8 cellular contexts compared by ENCODE assay signal in the genomic region with DNA sequence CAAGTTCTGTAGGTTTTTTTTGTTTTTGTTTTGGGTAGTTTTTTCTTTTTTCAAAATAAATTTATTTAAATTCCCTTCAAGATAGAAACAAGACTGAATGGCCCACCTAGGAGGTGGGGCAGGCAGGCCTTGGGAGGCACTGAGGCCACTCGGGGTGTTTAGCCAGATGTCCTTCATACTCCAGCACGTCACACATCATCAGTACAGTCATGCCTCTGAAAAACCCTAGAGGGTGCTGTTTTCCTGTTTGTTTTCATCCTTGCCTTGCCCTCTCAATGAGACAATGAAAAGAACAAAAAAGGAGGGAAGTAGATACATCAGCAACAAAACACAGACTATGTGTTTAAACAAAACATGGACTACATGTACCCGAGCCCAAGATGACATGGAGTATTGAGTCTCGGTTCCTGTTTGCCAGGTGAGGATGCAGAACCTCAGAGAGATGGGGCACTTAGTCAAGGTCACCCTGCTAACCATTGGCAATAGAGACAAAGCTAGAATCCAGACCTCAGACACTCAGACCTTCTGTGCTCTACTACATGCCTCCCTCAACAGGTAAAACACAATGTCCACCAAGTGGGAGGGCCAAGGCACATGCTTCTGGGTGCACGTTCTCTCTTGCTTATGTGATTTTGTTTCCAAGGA. TPM values are rescaled to one million over a fixed set of nuclear protein-coding genes. Genes with fewer than 3 reads are reported as not detected.
A peak's percentile ranks its signal among the peaks of the same experiment; 100 is the strongest.
DNase-seq lines count a peak whose midpoint lies in the region; ATAC-seq, FAIRE-seq and TF ChIP-seq lines count a peak whose summit lies in the region.

No MANE protein-coding gene starts in this region.

- peak; percentile 80 for FAIRE-seq in HTR-8/SVneo (lab: Jason Lieb, UNC)
- FAIRE-seq in RCC 7860 (lab: Jason Lieb, UNC), result no peak

- peaks cover 0 to 2% of the 10 kb centered on the region in 2 donors for H3K27me3 Mint-ChIP-seq in natural killer cell (ENCODE audit: low read depth in 2 of 2)

- DNase-seq in NCI-H146 (lab: John Stamatoyannopoulos, UW), result peak; percentile 6
- no peak for DNase-seq in NCI-H146 treated with DMSO at 0.1 percent for 48 hours (lab: John Stamatoyannopoulos, UW; ENCODE audit: unreplicated experiment)
- peak; percentile 41 for DNase-seq in HTR-8/SVneo (ENCODE audit: insufficient read length, low spot score)
- DNase-seq in RCC 7860 (ENCODE audit: low spot score), result peak; percentile 8
- DNase-seq in erythroblast (lab: John Stamatoyannopoulos, UW), result peak; percentile 32 to 35
- DNase-seq in natural killer cell, result no peak

- peak; percentile 55 for TF ChIP-seq CTCF in natural killer cell (IDR thresholded peaks at IDR 0.05)

- no peak overlapping the region for H3K27ac Mint-ChIP-seq in natural killer cell

- H3K4me3 Mint-ChIP-seq in natural killer cell, result no peak overlapping the region

- peak; percentile 82 for ATAC-seq in GM19455 (IDR thresholded peaks at IDR 0.05; ENCODE audit: unreplicated experiment)
- ATAC-seq in natural killer cell, result peak in 2 of 3 donors; percentile 57 to 80
- no peak for ATAC-seq in HG03457 (IDR thresholded peaks at IDR 0.05; ENCODE audit: unreplicated experiment)

- no peak for TF ChIP-seq POLR2A in erythroblast (IDR thresholded peaks at IDR 0.05; ENCODE audit: low read length)

- intact Hi-C loops in natural killer cell (cut with micrococcal nuclease), result no loop called here

- no peaks in the 10 kb centered on the region for H3K4me1 Mint-ChIP-seq in natural killer cell

- no peaks in the 10 kb centered on the region for H3K9me3 Mint-ChIP-seq in natural killer cell

- no peaks in the 10 kb centered on the region for H3K36me3 Mint-ChIP-seq in natural killer cell

RNA-seq across cellular contexts. Expression of a gene that starts 26.8 kb away (rescaled TPM):
- 1 to 10 TPM in 2 of 3 donors, under 1 TPM in 1; 0.52 to 1.7 (median 1.4) TPM for total RNA-seq in natural killer cell

Comparison
In these comparisons a context has a peak if more than half of its experiments do, and no peak if none do; other contexts are left out.
1. DNase-seq: peak in NCI-H146 (single experiment), HTR-8/SVneo (single experiment), RCC 7860 (single experiment) and erythroblast (2 of 2); none in NCI-H146 treated with DMSO at 0.1 percent for 48 hours (single experiment) and natural killer cell (single experiment).